Comparison of ENCODE assay signal across 20 cellular contexts in genomic region chr11:34063061-34063795, GRCh38. TPM values are rescaled to one million over a fixed set of nuclear protein-coding genes. Genes with fewer than 3 reads are reported as not detected.
DNase-seq lines count a peak whose midpoint lies in the region; ATAC-seq, FAIRE-seq and TF ChIP-seq lines count a peak whose summit lies in the region.
"Had no signal": no experiment of that assay in that cellular context is flagged by ENCODE, and none has a peak within 500 bp of the region (broad histone marks: within the 10 kb centered on the region; RNA-seq: fewer than 3 reads in every experiment).

No MANE protein-coding gene starts in this region.

- FAIRE-seq in pancreas (lab: Jason Lieb, UNC) = no peak
- FAIRE-seq: astrocyte had no signal

- H3K36me3 Mint-ChIP-seq in CD4-positive, alpha-beta memory T cell = peaks cover 31 to 51% of the 10 kb centered on the region in 2 donors
- peaks cover 49% of the 10 kb centered on the region for H3K36me3 Mint-ChIP-seq in activated CD8-positive, alpha-beta T cell treated with anti-CD3 and anti-CD28 coated beads for 36 hours (ENCODE audit: low read depth)

- H3K4me1 ChIP-seq in A673 (ENCODE audit: insufficient read depth, low read length, poor library complexity, severe bottlenecking) = peaks cover 86% of the 10 kb centered on the region
- H3K4me1 ChIP-seq in CD4-positive, alpha-beta memory T cell (ENCODE audit: insufficient read depth, low read length) = peaks cover 79% of the 10 kb centered on the region
- H3K4me1 ChIP-seq in pancreas = peaks cover 7 to 20% (median 12%) of the 10 kb centered on the region in 3 donors

- POLR2A ChIA-PET in A673 (lab: Charles Lee; ENCODE audit: low non-redundant PET) = interaction anchor here (0.6 kb wide), 1 partner anchor 12 kb away, joined by 5 read pairs; no protein-coding TSS in a partner anchor
- POLR2A ChIA-PET in CD4-positive, alpha-beta memory T cell (lab: Charles Lee; ENCODE audit: partially characterized antibody) = interaction anchor here (1.4 to 2.6 kb wide), 3 partner anchors 10 to 15 kb away, joined by 3 to 10 read pairs (median 5); no protein-coding TSS in a partner anchor
- POLR2A ChIA-PET in activated CD8-positive, alpha-beta T cell treated with anti-CD3 and anti-CD28 coated beads for 36 hours (lab: Charles Lee) = interaction anchor here (0.5 to 1.5 kb wide), 3 partner anchors 10 to 42 kb away, joined by 3 to 5 read pairs (median 3); partner anchors contain the start of gene NAT10

- H3K4me3 ChIP-seq in A673 (ENCODE audit: low read depth, low read length, poor library complexity, severe bottlenecking) (no peak overlapping the region), fibroblast of villous mesenchyme (ENCODE audit: low read depth, low read length) (no peak overlapping the region), pancreas (no peak overlapping the region)
- no peak overlapping the region for H3K4me3 ChIP-seq in CD4-positive, alpha-beta memory T cell (ENCODE audit: low read length in 2 of 2)
- H3K4me3 ChIP-seq: esophagus muscularis mucosa, right atrium auricular region had no signal

- no peaks in the 10 kb centered on the region for H3K9me3 ChIP-seq in A673 (ENCODE audit: low read depth, low read length, poor library complexity, severe bottlenecking)
- no peaks in the 10 kb centered on the region for H3K9me3 ChIP-seq in CD4-positive, alpha-beta memory T cell (ENCODE audit: control insufficient read depth in 1 of 2, low read length in 2 of 2)
- no peaks in the 10 kb centered on the region for H3K9me3 ChIP-seq in pancreas
- H3K9me3 ChIP-seq: esophagus muscularis mucosa, right atrium auricular region had no signal

- peak overlapping the region in 6 of 7 donors; percentile 1 to 67 (median 24) for H3K27ac Mint-ChIP-seq in CD4-positive, alpha-beta memory T cell
- peak overlapping the region; percentile 46 for H3K27ac Mint-ChIP-seq in activated CD8-positive, alpha-beta T cell treated with anti-CD3 and anti-CD28 coated beads for 36 hours
- H3K27ac Mint-ChIP-seq: activated CD4-positive, alpha-beta T cell treated with anti-CD3 and anti-CD28 coated beads, Interleukin-2, amount 10 ng/mL, durations not matched to agents 7 days and 5 days; nephron progenitor cell had no signal

- peaks cover 93% of the 10 kb centered on the region for H3K36me3 ChIP-seq in A673 (ENCODE audit: insufficient read depth, low read length, poor library complexity, severe bottlenecking)
- no peaks in the 10 kb centered on the region for H3K36me3 ChIP-seq in CD4-positive, alpha-beta memory T cell (ENCODE audit: insufficient read depth, low read length)
- no peaks in the 10 kb centered on the region for H3K36me3 ChIP-seq in pancreas
- H3K36me3 ChIP-seq: right atrium auricular region had no signal

- ATAC-seq in activated CD8-positive, alpha-beta T cell treated with anti-CD3 and anti-CD28 coated beads for 36 hours = no peak
- ATAC-seq in HG02798 (IDR thresholded peaks at IDR 0.05; ENCODE audit: poor library complexity, unreplicated experiment) (no peak), pancreas (no peak), GM19328 (IDR thresholded peaks at IDR 0.05; ENCODE audit: unreplicated experiment) (no peak)
- ATAC-seq: left lobe of liver, Right ventricle myocardium inferior had no signal

- H3K27me3 ChIP-seq in A673 (replicated peaks; ENCODE audit: insufficient read depth, low read depth, low read length, poor library complexity) = no peaks in the 10 kb centered on the region
- H3K27me3 ChIP-seq in CD4-positive, alpha-beta memory T cell (ENCODE audit: insufficient read depth, low read length) = no peaks in the 10 kb centered on the region
- no peaks in the 10 kb centered on the region for H3K27me3 ChIP-seq in pancreas
- H3K27me3 ChIP-seq: esophagus muscularis mucosa, right atrium auricular region had no signal

- H3K27ac ChIP-seq in A673 (ENCODE audit: low read depth, low read length, poor library complexity, severe bottlenecking) = peak overlapping the region; percentile 2
- no peak overlapping the region for H3K27ac ChIP-seq in CD4-positive, alpha-beta memory T cell (ENCODE audit: low read depth, low read length)
- H3K27ac ChIP-seq in pancreas = no peak overlapping the region
- H3K27ac ChIP-seq: esophagus muscularis mucosa, right atrium auricular region had no signal

- BruUV-seq in A673 (replicated peaks; lab: Mats Ljungman, UMichigan) = TSS peak; percentile 0

- CTCF ChIA-PET in A673 (lab: Charles Lee) = no interaction called here
- CTCF ChIA-PET in CD4-positive, alpha-beta memory T cell (lab: Charles Lee; ENCODE audit: partially characterized antibody) = interaction anchor here (0.6 to 1.7 kb wide), 7 partner anchors 10 to 859 kb away, joined by 3 to 4 read pairs (median 3); no protein-coding TSS in a partner anchor
- CTCF ChIA-PET in activated CD8-positive, alpha-beta T cell treated with anti-CD3 and anti-CD28 coated beads for 36 hours (lab: Charles Lee) = interaction anchor here (1.1 to 1.9 kb wide), 2 partner anchors 66 to 450 kb away, joined by 3 to 6 read pairs; no protein-coding TSS in a partner anchor

- peak; percentile 68 for DNase-seq in A673 (ENCODE audit: low spot score)
- no peak for DNase-seq in CD4-positive, alpha-beta memory T cell
- DNase-seq in activated CD8-positive, alpha-beta T cell treated with anti-CD3 and anti-CD28 coated beads for 36 hours = no peak
- peak; percentile 42 for DNase-seq in fibroblast of villous mesenchyme (ENCODE audit: low read depth)
- no peak for DNase-seq in OCI-M2 (lab: John Stamatoyannopoulos, UW; ENCODE audit: unreplicated experiment)
- no peak for DNase-seq in pancreas
- DNase-seq: activated CD4-positive, alpha-beta T cell treated with anti-CD3 and anti-CD28 coated beads, Interleukin-2, amount 10 ng/mL, durations not matched to agents 7 days and 5 days; DMS53; hypothalamus; nephron progenitor cell; stimulated activated CD4-positive, alpha-beta T cell treated with anti-CD3 and anti-CD28 coated beads, Interleukin-4, amount 100 ng/mL, for 24 hours; T-helper 9 cell had no signal

- no peak for TF ChIP-seq CTCF in A673 (conservative IDR thresholded peaks at IDR 0.05; ENCODE audit: low read depth, low read length)
- TF ChIP-seq CTCF in activated CD8-positive, alpha-beta T cell treated with anti-CD3 and anti-CD28 coated beads for 36 hours (IDR thresholded peaks at IDR 0.05) = no peak
- no peak for TF ChIP-seq CTCF in fibroblast of villous mesenchyme (IDR thresholded peaks at IDR 0.05; ENCODE audit: insufficient read depth, low read depth, low read length)
- no peak for TF ChIP-seq CTCF in pancreas (IDR thresholded peaks at IDR 0.05)

- intact Hi-C loops in A673 (cut with micrococcal nuclease; ENCODE audit: unreplicated experiment) (no loop called here), pancreas (cut with DNase I) (no loop called here)
- intact Hi-C loops in CD4-positive, alpha-beta memory T cell (cut with micrococcal nuclease) = no loop called here
- intact Hi-C loops in activated CD8-positive, alpha-beta T cell treated with anti-CD3 and anti-CD28 coated beads for 36 hours (cut with micrococcal nuclease) = no loop called here

- peaks cover 44 to 79% (median 64%) of the 10 kb centered on the region in 4 donors for H3K4me1 Mint-ChIP-seq in CD4-positive, alpha-beta memory T cell
- H3K4me1 Mint-ChIP-seq in activated CD8-positive, alpha-beta T cell treated with anti-CD3 and anti-CD28 coated beads for 36 hours (ENCODE audit: low read depth) = peaks cover 66% of the 10 kb centered on the region

- WGBS in pancreas, 2 donors = 85 to 96% methylated on average over 2 of the region's 2 CpGs

- peak overlapping the region in 5 of 8 donors; percentile 2 to 71 (median 44) for H3K4me3 Mint-ChIP-seq in CD4-positive, alpha-beta memory T cell
- H3K4me3 Mint-ChIP-seq in activated CD8-positive, alpha-beta T cell treated with anti-CD3 and anti-CD28 coated beads for 36 hours = no peak overlapping the region
- H3K4me3 Mint-ChIP-seq: activated CD4-positive, alpha-beta T cell treated with anti-CD3 and anti-CD28 coated beads, Interleukin-2, amount 10 ng/mL, durations not matched to agents 7 days and 5 days; dendritic cell treated with granulocyte-macrophage colony-stimulating factor and Interleukin-4, amounts not matched to agents 40 ng/mL and 50 ng/mL, for 4 days; nephron progenitor cell had no signal

- no peaks in the 10 kb centered on the region for H3K27me3 Mint-ChIP-seq in CD4-positive, alpha-beta memory T cell
- no peaks in the 10 kb centered on the region for H3K27me3 Mint-ChIP-seq in activated CD8-positive, alpha-beta T cell treated with anti-CD3 and anti-CD28 coated beads for 36 hours
- H3K27me3 Mint-ChIP-seq: activated CD4-positive, alpha-beta T cell treated with anti-CD3 and anti-CD28 coated beads, Interleukin-2, amount 10 ng/mL, durations not matched to agents 7 days and 5 days; dendritic cell treated with granulocyte-macrophage colony-stimulating factor and Interleukin-4, amounts not matched to agents 40 ng/mL and 50 ng/mL, for 4 days had no signal

- no peaks in the 10 kb centered on the region for H3K9me3 Mint-ChIP-seq in CD4-positive, alpha-beta memory T cell
- H3K9me3 Mint-ChIP-seq in activated CD8-positive, alpha-beta T cell treated with anti-CD3 and anti-CD28 coated beads for 36 hours = no peaks in the 10 kb centered on the region
- H3K9me3 Mint-ChIP-seq: activated CD4-positive, alpha-beta T cell treated with anti-CD3 and anti-CD28 coated beads, Interleukin-2, amount 10 ng/mL, durations not matched to agents 7 days and 5 days; dendritic cell treated with granulocyte-macrophage colony-stimulating factor and Interleukin-4, amounts not matched to agents 40 ng/mL and 50 ng/mL, for 4 days had no signal

RNA-seq across cellular contexts. Expression of gene CAPRIN1, which starts 11.7 kb away (rescaled TPM):
- total RNA-seq in A673 (2021) (1,416 and 1,470 TPM in 2 replicates), fibroblast of villous mesenchyme (172 and 240 TPM in 2 replicates), pancreas (100 to 1,000 TPM in 3 of 6 donors, 10 to 100 TPM in 3; 84.4 to 116 (median 101) TPM)
- 100 to 1,000 TPM; 160 to 176 TPM for total RNA-seq in CD4-positive, alpha-beta memory T cell
- 10 to 100 TPM; 43.3 to 97.1 TPM for polyA plus RNA-seq in CD4-positive, alpha-beta memory T cell
- 100 to 1,000 TPM; 297 to 328 TPM for total RNA-seq in activated CD8-positive, alpha-beta T cell treated with anti-CD3 and anti-CD28 coated beads for 36 hours
- polyA plus RNA-seq in pancreas = 10 to 100 TPM; 33.9 to 46.9 TPM

RNA-seq across cellular contexts. Expression of gene NAT10, which starts 42.2 kb away (rescaled TPM):
- total RNA-seq in A673 (2021) (180 and 192 TPM in 2 replicates), fibroblast of villous mesenchyme (22.9 and 35.4 TPM in 2 replicates), pancreas (10 to 100 TPM; 14.5 to 30.2 (median 22.9) TPM)
- total RNA-seq in CD4-positive, alpha-beta memory T cell = 10 to 100 TPM; 73.6 to 81.5 TPM
- 10 to 100 TPM; 28.0 to 49.3 TPM for polyA plus RNA-seq in CD4-positive, alpha-beta memory T cell
- 100 to 1,000 TPM; 129 to 137 TPM for total RNA-seq in activated CD8-positive, alpha-beta T cell treated with anti-CD3 and anti-CD28 coated beads for 36 hours
- polyA plus RNA-seq in pancreas = 10 to 100 TPM; 23.7 to 27.8 TPM

Comparison
In these comparisons a context has a peak if more than half of its experiments do, and no peak if none do; other contexts are left out.
1. DNase-seq: peak in A673 (single experiment) and fibroblast of villous mesenchyme (single experiment); none in CD4-positive, alpha-beta memory T cell (0 of 5), activated CD8-positive, alpha-beta T cell treated with anti-CD3 and anti-CD28 coated beads for 36 hours (single experiment), OCI-M2 (single experiment) and pancreas (0 of 6).